In the genomic region with DNA sequence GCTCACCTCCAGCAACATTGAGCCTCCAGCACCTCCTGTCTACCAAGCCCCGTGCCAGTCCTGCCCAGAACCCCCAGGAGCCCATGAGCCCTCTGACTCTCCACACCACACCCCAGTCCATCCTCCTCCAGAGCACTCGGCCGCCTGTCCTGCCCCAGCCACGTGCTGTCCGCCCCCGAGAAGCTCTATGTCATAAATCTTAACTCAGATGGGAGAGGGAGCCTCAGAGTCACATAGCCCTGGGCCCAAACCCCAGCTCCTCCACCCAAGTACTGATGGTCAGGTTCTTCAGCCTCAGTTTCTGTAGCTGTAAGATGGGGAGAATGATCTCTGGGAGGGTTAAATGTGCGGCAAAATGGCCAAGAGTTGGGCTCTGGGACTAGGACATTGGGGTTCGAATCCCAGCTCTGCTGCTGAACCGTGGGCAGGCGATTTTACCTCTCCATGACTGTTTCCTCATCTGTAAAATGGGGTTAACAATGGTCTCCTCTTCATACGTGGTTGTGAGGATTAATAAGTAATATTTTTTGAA, we compare ENCODE assay signal across 11 cellular contexts. TPM values are rescaled to one million over a fixed set of nuclear protein-coding genes. Genes with fewer than 3 reads are reported as not detected.
DNase-seq lines count a peak whose midpoint lies in the region; ATAC-seq, FAIRE-seq and TF ChIP-seq lines count a peak whose summit lies in the region.
"Had no signal": no experiment of that assay in that cellular context is flagged by ENCODE, and none has a peak within 500 bp of the region (broad histone marks: within the 10 kb centered on the region; RNA-seq: fewer than 3 reads in every experiment).

No MANE protein-coding gene starts in this region.

- FAIRE-seq in urothelium cell line (lab: Jason Lieb, UNC): peak; percentile 44
- FAIRE-seq: small intestine had no signal

- H3K27me3 Mint-ChIP-seq in stimulated activated naive CD8-positive, alpha-beta T cell treated with anti-CD3 and anti-CD28 coated beads, Interleukin-15, Interleukin-2, amounts not matched to agents 100 ng/mL and 50 ng/mL, for 24 hours: no peaks in the 10 kb centered on the region

- no peak for TF ChIP-seq CTCF in left lung (IDR thresholded peaks at IDR 0.05)
- TF ChIP-seq CTCF in mucosa of descending colon (IDR thresholded peaks at IDR 0.05): no peak

- H3K9me3 ChIP-seq in left lung (no peaks in the 10 kb centered on the region), mucosa of descending colon (no peaks in the 10 kb centered on the region)

- no peaks in the 10 kb centered on the region for H3K9me3 Mint-ChIP-seq in stimulated activated naive CD8-positive, alpha-beta T cell treated with anti-CD3 and anti-CD28 coated beads, Interleukin-15, Interleukin-2, amounts not matched to agents 100 ng/mL and 50 ng/mL, for 24 hours

- no peak for ATAC-seq in stimulated activated naive CD8-positive, alpha-beta T cell treated with anti-CD3 and anti-CD28 coated beads, Interleukin-15, Interleukin-2, amounts not matched to agents 100 U/mL and 50 U/mL, for 24 hours
- ATAC-seq in SK-N-SH treated with all-trans-retinoic acid at 6 μM for 48 hours: no peak; the same call in 2 of the 3 replicates
- peak; percentile 3 for ATAC-seq in left lung
- no peak for ATAC-seq in mucosa of descending colon
- no peak for ATAC-seq in HG02885 (IDR thresholded peaks at IDR 0.05; ENCODE audit: poor library complexity, unreplicated experiment)

- H3K4me1 ChIP-seq in left lung (peaks cover 16 to 100% of the 10 kb centered on the region in 2 donors), mucosa of descending colon (ENCODE audit: low read depth) (peaks cover 7% of the 10 kb centered on the region)

- H3K36me3 Mint-ChIP-seq in stimulated activated naive CD8-positive, alpha-beta T cell treated with anti-CD3 and anti-CD28 coated beads, Interleukin-15, Interleukin-2, amounts not matched to agents 100 ng/mL and 50 ng/mL, for 24 hours (ENCODE audit: low read depth): peaks cover 7% of the 10 kb centered on the region

- H3K27ac ChIP-seq in left lung: peak overlapping the region in 1 of 2 donors; percentile 88

- H3K36me3 ChIP-seq in left lung (peaks cover 0 to 58% of the 10 kb centered on the region in 2 donors), mucosa of descending colon (ENCODE audit: low read depth) (no peaks in the 10 kb centered on the region)

- H3K4me3 Mint-ChIP-seq in stimulated activated naive CD8-positive, alpha-beta T cell treated with anti-CD3 and anti-CD28 coated beads, Interleukin-15, Interleukin-2, amounts not matched to agents 100 ng/mL and 50 ng/mL, for 24 hours: peak overlapping the region; percentile 65

- peaks cover 89% of the 10 kb centered on the region for H3K4me1 Mint-ChIP-seq in stimulated activated naive CD8-positive, alpha-beta T cell treated with anti-CD3 and anti-CD28 coated beads, Interleukin-15, Interleukin-2, amounts not matched to agents 100 ng/mL and 50 ng/mL, for 24 hours (ENCODE audit: low read depth)

- peak overlapping the region; percentile 52 for H3K27ac Mint-ChIP-seq in stimulated activated naive CD8-positive, alpha-beta T cell treated with anti-CD3 and anti-CD28 coated beads, Interleukin-15, Interleukin-2, amounts not matched to agents 100 ng/mL and 50 ng/mL, for 24 hours

- no peak overlapping the region for H3K4me3 ChIP-seq in left lung
- H3K4me3 ChIP-seq in mucosa of descending colon: no peak overlapping the region

- no peaks in the 10 kb centered on the region for H3K27me3 ChIP-seq in left lung

- intact Hi-C loops in left lung (cut with DNase I) (loop anchor here in 1 of 2 donors (10.0 kb wide), 2 partner anchors 115 to 145 kb away; partner anchors contain the start of gene ELFN2), mucosa of descending colon (cut with DNase I, micrococcal nuclease) (loop anchor here in 1 of 2 donors (10.0 kb wide), 1 partner anchor 145 kb away; no protein-coding TSS in a partner anchor)

- DNase-seq in stimulated activated naive CD8-positive, alpha-beta T cell treated with anti-CD3 and anti-CD28 coated beads, Interleukin-15, Interleukin-2, amounts not matched to agents 100 U/mL and 50 U/mL, for 24 hours: no peak
- DNase-seq in left lung (no peak), urothelium cell line (ENCODE audit: low spot score) (no peak), NCI-H446 (lab: John Stamatoyannopoulos, UW) (no peak), mucosa of descending colon (no peak)
- DNase-seq: GOT3, NCI-H2171 had no signal

TF ChIP-seq in SK-N-SH treated with all-trans-retinoic acid at 6 μM for 48 hours, 23 proteins besides CTCF, POLR2A, EP300 and RAD21:
- TF ChIP-seq GLIS3 (CRISPR knock-in tag; IDR thresholded peaks at IDR 0.05) (no peak), SNAI2 (CRISPR knock-in tag; IDR thresholded peaks at IDR 0.05) (no peak), ZFP3 (CRISPR knock-in tag; IDR thresholded peaks at IDR 0.05) (peak; percentile 72; the same call in 1 of the 2 replicates)
TF ChIP-seq in SK-N-SH treated with all-trans-retinoic acid at 6 μM for 48 hours: peak in this region for 1.

RNA-seq across cellular contexts. Expression of gene CYTH4, which starts 27.8 kb away (rescaled TPM):
- total RNA-seq in left lung (10 to 100 TPM; 16.2 to 63.4 TPM), mucosa of descending colon (10 to 100 TPM in 2 of 3 donors, 1 to 10 TPM in 1; 8.7 to 13.3 (median 11.6) TPM)
